1 cellular context compared by ENCODE assay signal in genomic region chr18:58768293-58768974, GRCh38.
TF ChIP-seq lines count a peak whose summit lies in the region.

No MANE protein-coding gene starts in this region.

TF ChIP-seq in HCT116, 20 proteins besides CTCF, POLR2A, EP300 and RAD21 (continued from another document):
- TF ChIP-seq REST (IDR thresholded peaks at IDR 0.05; ENCODE audit: low read depth) (no peak), ELF1 (IDR thresholded peaks at IDR 0.05; ENCODE audit: borderline replicate concordance, low read depth) (no peak), FOSL1 (IDR thresholded peaks at IDR 0.05; ENCODE audit: low read depth) (no peak), ZNF274 (IDR thresholded peaks at IDR 0.05; ENCODE audit: low read depth, low read length) (no peak), JUND (IDR thresholded peaks at IDR 0.05) (no peak), YY1 (IDR thresholded peaks at IDR 0.05; ENCODE audit: extremely low read depth, insufficient replicate concordance, low read depth, low read length) (no peak), SP1 (IDR thresholded peaks at IDR 0.05; ENCODE audit: low read depth) (no peak)
- TF ChIP-seq, protein P1, sequence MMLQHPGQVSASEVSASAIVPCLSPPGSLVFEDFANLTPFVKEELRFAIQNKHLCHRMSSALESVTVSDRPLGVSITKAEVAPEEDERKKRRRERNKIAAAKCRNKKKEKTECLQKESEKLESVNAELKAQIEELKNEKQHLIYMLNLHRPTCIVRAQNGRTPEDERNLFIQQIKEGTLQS (IDR thresholded peaks at IDR 0.05): no peak
TF ChIP-seq in HCT116: peak in this region for 0.
